Comparison of ENCODE assay signal across 6 cellular contexts in the genomic region with DNA sequence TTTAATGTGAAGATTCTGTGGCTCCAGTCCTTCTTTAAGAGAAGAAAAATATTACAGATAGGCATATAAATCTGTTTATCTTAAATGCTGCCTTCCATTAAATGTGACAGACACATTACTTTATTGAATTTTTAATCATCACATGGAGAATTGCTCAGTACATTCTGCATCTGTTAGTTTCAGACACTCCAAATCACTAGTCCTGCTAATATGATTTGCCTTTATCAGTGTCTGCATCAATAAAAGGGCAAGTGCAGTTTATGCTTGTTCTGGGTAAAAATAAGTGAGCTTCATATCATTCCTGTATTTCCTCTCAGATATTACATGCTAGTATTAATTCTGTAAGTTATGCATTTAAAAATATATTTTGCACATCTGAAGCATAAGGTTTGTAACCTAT.
"Had no signal": no experiment of that assay in that cellular context is flagged by ENCODE, and none has a peak within 500 bp of the region (broad histone marks: within the 10 kb centered on the region; RNA-seq: fewer than 3 reads in every experiment).

No MANE protein-coding gene starts in this region.

- H3K27ac ChIP-seq: HL-60 had no signal

- H3K4me3 ChIP-seq: K562 had no signal

- DNase-seq: IMR-90, KBM-7, KG1 had no signal

- ATAC-seq: HepG2, K562 had no signal
